In genomic region chr4:121869841-121870822, GRCh38 we compare ENCODE assay signal across 1 cellular context.
TF ChIP-seq lines count a peak whose summit lies in the region.

TSS of gene BBS7 (minus strand) at chr4:121870474. CDS start at chr4:121870313, 161 bp downstream.

TF ChIP-seq in GM23338, 12 proteins besides CTCF, POLR2A, EP300 and RAD21 (continued from another document):
- TF ChIP-seq ZNF462 (CRISPR knock-in tag; IDR thresholded peaks at IDR 0.05) (no peak), REST (IDR thresholded peaks at IDR 0.05; ENCODE audit: unreplicated experiment) (peak; percentile 31), ZNF114 (CRISPR knock-in tag; IDR thresholded peaks at IDR 0.05) (no peak), EZH2 (IDR thresholded peaks at IDR 0.05; ENCODE audit: low read depth, unreplicated experiment) (no peak), CREB1 (CRISPR knock-in tag; IDR thresholded peaks at IDR 0.05; ENCODE audit: low read depth) (peak; percentile 95), NANOG (IDR thresholded peaks at IDR 0.05; ENCODE audit: borderline replicate concordance) (no peak), ETS1 (IDR thresholded peaks at IDR 0.05) (0 out of 2 replicates have a peak, but pooled peaks have one; percentile 27), POLR2AphosphoS5 (IDR thresholded peaks at IDR 0.05; ENCODE audit: low read depth) (peak; percentile 97)
